ENCODE assay signal across 1 cellular context in the genomic region with DNA sequence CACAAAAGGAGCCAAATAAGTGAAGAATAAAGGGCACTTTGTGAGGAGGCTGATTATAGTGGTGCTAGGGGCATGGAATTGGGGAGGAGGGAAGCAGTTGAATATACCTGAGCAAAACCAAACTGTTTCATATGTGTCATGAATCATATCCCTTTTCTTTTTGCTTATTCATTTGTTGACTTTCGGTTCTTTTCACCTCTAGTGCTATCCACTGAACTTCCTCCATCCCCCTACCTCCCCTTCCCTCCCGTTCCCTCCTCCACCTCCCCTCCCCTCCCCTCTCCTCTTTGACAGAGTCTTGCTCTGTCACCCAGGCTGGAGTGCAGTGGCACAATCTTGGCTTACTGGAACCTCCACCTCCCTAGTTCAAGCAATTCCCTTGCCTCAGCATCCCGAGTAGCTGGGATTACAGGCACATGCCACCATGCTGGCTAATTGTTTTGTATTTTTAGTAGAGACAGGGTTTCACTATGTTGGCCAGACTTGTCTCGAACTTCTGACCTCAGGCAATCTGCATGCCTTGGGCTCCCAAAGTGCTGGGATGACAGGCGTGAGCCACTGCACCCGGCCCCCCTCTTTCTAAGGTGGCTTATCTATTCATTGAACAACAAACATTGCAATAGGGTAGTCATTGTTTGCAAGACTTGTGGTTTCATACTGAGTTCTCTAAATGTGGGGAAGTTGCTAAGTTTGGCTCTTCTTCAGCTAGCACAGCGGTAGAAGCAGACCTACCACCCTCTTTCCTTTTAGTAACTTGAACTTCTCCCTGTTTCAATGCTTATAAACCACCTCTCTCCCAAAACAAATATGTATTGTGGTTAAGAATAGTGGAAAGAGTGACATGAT.
TF ChIP-seq lines count a peak whose summit lies in the region.

No MANE protein-coding gene starts in this region.

TF ChIP-seq in K562, 482 proteins besides CTCF, POLR2A, EP300 and RAD21 (continued from another document and continues in another):
- TF ChIP-seq, protein P1, sequence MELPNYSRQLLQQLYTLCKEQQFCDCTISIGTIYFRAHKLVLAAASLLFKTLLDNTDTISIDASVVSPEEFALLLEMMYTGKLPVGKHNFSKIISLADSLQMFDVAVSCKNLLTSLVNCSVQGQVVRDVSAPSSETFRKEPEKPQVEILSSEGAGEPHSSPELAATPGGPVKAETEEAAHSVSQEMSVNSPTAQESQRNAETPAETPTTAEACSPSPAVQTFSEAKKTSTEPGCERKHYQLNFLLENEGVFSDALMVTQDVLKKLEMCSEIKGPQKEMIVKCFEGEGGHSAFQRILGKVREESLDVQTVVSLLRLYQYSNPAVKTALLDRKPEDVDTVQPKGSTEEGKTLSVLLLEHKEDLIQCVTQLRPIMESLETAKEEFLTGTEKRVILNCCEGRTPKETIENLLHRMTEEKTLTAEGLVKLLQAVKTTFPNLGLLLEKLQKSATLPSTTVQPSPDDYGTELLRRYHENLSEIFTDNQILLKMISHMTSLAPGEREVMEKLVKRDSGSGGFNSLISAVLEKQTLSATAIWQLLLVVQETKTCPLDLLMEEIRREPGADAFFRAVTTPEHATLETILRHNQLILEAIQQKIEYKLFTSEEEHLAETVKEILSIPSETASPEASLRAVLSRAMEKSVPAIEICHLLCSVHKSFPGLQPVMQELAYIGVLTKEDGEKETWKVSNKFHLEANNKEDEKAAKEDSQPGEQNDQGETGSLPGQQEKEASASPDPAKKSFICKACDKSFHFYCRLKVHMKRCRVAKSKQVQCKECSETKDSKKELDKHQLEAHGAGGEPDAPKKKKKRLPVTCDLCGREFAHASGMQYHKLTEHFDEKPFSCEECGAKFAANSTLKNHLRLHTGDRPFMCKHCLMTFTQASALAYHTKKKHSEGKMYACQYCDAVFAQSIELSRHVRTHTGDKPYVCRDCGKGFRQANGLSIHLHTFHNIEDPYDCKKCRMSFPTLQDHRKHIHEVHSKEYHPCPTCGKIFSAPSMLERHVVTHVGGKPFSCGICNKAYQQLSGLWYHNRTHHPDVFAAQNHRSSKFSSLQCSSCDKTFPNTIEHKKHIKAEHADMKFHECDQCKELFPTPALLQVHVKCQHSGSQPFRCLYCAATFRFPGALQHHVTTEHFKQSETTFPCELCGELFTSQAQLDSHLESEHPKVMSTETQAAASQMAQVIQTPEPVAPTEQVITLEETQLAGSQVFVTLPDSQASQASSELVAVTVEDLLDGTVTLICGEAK (IDR thresholded peaks at IDR 0.05) = no peak
- TF ChIP-seq, protein P1 (CRISPR knock-in tag; IDR thresholded peaks at IDR 0.05) = no peak
- TF ChIP-seq RBFOX2 (IDR thresholded peaks at IDR 0.05; ENCODE audit: low read depth, low read length) (peak; percentile 30; the same call in 1 of the 2 replicates), FOXA1 (IDR thresholded peaks at IDR 0.05; ENCODE audit: borderline replicate concordance) (no peak), ELF1 (tag; IDR thresholded peaks at IDR 0.05) (no peak), CBX1 (IDR thresholded peaks at IDR 0.05; ENCODE audit: low read depth) (peak; percentile 62; the same call in 1 of the 2 replicates), GTF2E2 (tag; IDR thresholded peaks at IDR 0.05) (peak; percentile 63; the same call in 1 of the 2 replicates), ZNF551 (CRISPR knock-in tag; IDR thresholded peaks at IDR 0.05) (no peak), TAF7 (tag; IDR thresholded peaks at IDR 0.05) (no peak), ZNF444 (CRISPR knock-in tag; IDR thresholded peaks at IDR 0.05) (no peak), CEBPG (CRISPR knock-in tag; IDR thresholded peaks at IDR 0.05) (peak; percentile 93), CEBPG (tag; conservative IDR thresholded peaks at IDR 0.05 in 1 of 2, IDR thresholded peaks at IDR 0.05 in 1 of 2) (peak; percentile 73 to 93), ETV5 (CRISPR knock-in tag; IDR thresholded peaks at IDR 0.05; ENCODE audit: low read depth) (no peak), ZNF644 (tag; IDR thresholded peaks at IDR 0.05; ENCODE audit: low read depth) (no peak), NCOA1 (IDR thresholded peaks at IDR 0.05; ENCODE audit: low read depth) (peak; percentile 64; the same call in 1 of the 2 replicates), RBM15 (IDR thresholded peaks at IDR 0.05; ENCODE audit: insufficient read depth, low read length) (no peak), BACH1 (tag; IDR thresholded peaks at IDR 0.05) (peak; percentile 73; the same call in 1 of the 2 replicates), TRIM28 (IDR thresholded peaks at IDR 0.05) (no peak), FOS (IDR thresholded peaks at IDR 0.05; ENCODE audit: extremely low read depth, insufficient read length) (no peak), KDM4B (IDR thresholded peaks at IDR 0.05; ENCODE audit: borderline replicate concordance in 2 of 2, low read depth in 1 of 2) (no peak)
- TF ChIP-seq, protein P2, sequence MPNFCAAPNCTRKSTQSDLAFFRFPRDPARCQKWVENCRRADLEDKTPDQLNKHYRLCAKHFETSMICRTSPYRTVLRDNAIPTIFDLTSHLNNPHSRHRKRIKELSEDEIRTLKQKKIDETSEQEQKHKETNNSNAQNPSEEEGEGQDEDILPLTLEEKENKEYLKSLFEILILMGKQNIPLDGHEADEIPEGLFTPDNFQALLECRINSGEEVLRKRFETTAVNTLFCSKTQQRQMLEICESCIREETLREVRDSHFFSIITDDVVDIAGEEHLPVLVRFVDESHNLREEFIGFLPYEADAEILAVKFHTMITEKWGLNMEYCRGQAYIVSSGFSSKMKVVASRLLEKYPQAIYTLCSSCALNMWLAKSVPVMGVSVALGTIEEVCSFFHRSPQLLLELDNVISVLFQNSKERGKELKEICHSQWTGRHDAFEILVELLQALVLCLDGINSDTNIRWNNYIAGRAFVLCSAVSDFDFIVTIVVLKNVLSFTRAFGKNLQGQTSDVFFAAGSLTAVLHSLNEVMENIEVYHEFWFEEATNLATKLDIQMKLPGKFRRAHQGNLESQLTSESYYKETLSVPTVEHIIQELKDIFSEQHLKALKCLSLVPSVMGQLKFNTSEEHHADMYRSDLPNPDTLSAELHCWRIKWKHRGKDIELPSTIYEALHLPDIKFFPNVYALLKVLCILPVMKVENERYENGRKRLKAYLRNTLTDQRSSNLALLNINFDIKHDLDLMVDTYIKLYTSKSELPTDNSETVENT (CRISPR knock-in tag; IDR thresholded peaks at IDR 0.05) = no peak
- TF ChIP-seq, protein P3, sequence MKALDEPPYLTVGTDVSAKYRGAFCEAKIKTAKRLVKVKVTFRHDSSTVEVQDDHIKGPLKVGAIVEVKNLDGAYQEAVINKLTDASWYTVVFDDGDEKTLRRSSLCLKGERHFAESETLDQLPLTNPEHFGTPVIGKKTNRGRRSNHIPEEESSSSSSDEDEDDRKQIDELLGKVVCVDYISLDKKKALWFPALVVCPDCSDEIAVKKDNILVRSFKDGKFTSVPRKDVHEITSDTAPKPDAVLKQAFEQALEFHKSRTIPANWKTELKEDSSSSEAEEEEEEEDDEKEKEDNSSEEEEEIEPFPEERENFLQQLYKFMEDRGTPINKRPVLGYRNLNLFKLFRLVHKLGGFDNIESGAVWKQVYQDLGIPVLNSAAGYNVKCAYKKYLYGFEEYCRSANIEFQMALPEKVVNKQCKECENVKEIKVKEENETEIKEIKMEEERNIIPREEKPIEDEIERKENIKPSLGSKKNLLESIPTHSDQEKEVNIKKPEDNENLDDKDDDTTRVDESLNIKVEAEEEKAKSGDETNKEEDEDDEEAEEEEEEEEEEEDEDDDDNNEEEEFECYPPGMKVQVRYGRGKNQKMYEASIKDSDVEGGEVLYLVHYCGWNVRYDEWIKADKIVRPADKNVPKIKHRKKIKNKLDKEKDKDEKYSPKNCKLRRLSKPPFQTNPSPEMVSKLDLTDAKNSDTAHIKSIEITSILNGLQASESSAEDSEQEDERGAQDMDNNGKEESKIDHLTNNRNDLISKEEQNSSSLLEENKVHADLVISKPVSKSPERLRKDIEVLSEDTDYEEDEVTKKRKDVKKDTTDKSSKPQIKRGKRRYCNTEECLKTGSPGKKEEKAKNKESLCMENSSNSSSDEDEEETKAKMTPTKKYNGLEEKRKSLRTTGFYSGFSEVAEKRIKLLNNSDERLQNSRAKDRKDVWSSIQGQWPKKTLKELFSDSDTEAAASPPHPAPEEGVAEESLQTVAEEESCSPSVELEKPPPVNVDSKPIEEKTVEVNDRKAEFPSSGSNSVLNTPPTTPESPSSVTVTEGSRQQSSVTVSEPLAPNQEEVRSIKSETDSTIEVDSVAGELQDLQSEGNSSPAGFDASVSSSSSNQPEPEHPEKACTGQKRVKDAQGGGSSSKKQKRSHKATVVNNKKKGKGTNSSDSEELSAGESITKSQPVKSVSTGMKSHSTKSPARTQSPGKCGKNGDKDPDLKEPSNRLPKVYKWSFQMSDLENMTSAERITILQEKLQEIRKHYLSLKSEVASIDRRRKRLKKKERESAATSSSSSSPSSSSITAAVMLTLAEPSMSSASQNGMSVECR (CRISPR knock-in tag; IDR thresholded peaks at IDR 0.05) = no peak
- TF ChIP-seq, protein P4, sequence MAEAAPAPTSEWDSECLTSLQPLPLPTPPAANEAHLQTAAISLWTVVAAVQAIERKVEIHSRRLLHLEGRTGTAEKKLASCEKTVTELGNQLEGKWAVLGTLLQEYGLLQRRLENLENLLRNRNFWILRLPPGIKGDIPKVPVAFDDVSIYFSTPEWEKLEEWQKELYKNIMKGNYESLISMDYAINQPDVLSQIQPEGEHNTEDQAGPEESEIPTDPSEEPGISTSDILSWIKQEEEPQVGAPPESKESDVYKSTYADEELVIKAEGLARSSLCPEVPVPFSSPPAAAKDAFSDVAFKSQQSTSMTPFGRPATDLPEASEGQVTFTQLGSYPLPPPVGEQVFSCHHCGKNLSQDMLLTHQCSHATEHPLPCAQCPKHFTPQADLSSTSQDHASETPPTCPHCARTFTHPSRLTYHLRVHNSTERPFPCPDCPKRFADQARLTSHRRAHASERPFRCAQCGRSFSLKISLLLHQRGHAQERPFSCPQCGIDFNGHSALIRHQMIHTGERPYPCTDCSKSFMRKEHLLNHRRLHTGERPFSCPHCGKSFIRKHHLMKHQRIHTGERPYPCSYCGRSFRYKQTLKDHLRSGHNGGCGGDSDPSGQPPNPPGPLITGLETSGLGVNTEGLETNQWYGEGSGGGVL (CRISPR knock-in tag; IDR thresholded peaks at IDR 0.05) = no peak
- TF ChIP-seq, protein P5, sequence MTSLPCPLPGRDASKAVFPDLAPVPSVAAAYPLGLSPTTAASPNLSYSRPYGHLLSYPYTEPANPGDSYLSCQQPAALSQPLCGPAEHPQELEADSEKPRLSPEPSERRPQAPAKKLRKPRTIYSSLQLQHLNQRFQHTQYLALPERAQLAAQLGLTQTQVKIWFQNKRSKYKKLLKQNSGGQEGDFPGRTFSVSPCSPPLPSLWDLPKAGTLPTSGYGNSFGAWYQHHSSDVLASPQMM (CRISPR knock-in tag; IDR thresholded peaks at IDR 0.05) = no peak
- TF ChIP-seq, protein P6, sequence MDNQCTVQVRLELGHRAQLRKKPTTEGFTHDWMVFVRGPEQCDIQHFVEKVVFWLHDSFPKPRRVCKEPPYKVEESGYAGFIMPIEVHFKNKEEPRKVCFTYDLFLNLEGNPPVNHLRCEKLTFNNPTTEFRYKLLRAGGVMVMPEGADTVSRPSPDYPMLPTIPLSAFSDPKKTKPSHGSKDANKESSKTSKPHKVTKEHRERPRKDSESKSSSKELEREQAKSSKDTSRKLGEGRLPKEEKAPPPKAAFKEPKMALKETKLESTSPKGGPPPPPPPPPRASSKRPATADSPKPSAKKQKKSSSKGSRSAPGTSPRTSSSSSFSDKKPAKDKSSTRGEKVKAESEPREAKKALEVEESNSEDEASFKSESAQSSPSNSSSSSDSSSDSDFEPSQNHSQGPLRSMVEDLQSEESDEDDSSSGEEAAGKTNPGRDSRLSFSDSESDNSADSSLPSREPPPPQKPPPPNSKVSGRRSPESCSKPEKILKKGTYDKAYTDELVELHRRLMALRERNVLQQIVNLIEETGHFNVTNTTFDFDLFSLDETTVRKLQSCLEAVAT (IDR thresholded peaks at IDR 0.05) = peak in 1 of 2 experiments; percentile 63; a peak in 1 of 4 replicates
